Comparison of ENCODE assay signal across 1 cellular context in the genomic region with DNA sequence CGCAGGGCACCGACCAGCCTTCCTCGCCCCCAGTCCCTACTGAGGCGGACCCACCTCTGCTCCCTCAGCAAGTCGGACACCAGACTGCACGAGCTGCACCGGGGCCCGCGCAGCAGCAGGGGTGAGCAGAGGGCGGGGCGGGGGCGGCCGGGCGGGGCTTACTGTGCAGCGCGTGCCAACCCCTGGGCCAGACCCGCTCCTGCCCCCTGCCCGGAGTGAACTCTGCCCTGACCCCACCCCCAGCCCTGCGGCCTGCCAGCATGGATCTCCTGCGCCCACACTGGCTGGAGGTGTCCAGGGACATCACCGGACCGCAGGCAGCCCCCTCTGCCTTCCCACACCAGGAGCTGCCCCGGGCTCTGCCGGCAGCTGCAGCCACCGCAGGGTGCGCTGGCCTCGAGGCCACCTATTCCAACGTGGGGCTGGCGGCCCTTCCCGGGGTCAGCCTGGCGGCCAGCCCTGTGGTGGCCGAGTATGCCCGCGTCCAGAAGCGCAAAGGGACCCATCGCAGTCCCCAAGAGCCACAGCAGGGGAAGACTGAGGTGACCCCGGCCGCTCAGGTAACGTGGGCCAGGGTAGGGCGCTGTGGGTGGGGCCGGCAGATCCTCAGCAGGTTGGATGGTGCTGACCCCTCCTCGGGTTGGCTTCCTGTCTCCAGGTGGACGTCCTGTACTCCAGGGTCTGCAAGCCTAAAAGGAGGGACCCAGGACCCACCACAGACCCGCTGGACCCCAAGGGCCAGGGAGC.
TF ChIP-seq lines count a peak whose summit lies in the region.

No MANE protein-coding gene starts in this region.

TF ChIP-seq in HepG2, 621 proteins besides CTCF, POLR2A, EP300 and RAD21 (continued from another document and continues in another):
- TF ChIP-seq, protein P1, sequence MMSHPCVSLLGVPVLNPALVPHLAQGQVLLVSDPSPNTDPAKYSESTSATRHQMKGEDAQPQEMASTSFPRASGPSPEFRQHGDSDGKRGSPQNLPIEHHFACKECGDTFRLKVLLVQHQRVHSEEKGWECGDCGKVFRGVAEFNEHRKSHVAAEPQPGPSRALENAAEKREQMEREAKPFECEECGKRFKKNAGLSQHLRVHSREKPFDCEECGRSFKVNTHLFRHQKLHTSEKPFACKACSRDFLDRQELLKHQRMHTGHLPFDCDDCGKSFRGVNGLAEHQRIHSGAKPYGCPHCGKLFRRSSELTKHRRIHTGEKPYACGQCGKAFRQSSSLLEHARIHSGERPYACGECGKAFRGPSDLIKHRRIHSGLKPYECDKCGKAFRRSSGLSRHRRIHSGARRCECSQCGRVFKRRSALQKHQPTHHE (CRISPR knock-in tag; IDR thresholded peaks at IDR 0.05; ENCODE audit: borderline replicate concordance) = 0 out of 2 replicates have a peak, but pooled peaks have one; percentile 27
- no peak for TF ChIP-seq ZNF652 (CRISPR knock-in tag; IDR thresholded peaks at IDR 0.05; ENCODE audit: borderline replicate concordance, low read depth)
- peak; percentile 16; the same call in 1 of the 2 replicates for TF ChIP-seq KAT8 (CRISPR knock-in tag; IDR thresholded peaks at IDR 0.05)
- TF ChIP-seq MED8 (CRISPR knock-in tag; IDR thresholded peaks at IDR 0.05; ENCODE audit: insufficient replicate concordance) = peak; percentile 85
- no peak; the same call in 1 of the 2 replicates for TF ChIP-seq ZNF234 (CRISPR knock-in tag; conservative IDR thresholded peaks at IDR 0.05)
- peak; percentile 63 for TF ChIP-seq ZNF616 (CRISPR knock-in tag; IDR thresholded peaks at IDR 0.05; ENCODE audit: low read depth)
- TF ChIP-seq, protein P2, sequence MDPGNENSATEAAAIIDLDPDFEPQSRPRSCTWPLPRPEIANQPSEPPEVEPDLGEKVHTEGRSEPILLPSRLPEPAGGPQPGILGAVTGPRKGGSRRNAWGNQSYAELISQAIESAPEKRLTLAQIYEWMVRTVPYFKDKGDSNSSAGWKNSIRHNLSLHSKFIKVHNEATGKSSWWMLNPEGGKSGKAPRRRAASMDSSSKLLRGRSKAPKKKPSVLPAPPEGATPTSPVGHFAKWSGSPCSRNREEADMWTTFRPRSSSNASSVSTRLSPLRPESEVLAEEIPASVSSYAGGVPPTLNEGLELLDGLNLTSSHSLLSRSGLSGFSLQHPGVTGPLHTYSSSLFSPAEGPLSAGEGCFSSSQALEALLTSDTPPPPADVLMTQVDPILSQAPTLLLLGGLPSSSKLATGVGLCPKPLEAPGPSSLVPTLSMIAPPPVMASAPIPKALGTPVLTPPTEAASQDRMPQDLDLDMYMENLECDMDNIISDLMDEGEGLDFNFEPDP (CRISPR knock-in tag; conservative IDR thresholded peaks at IDR 0.05) = no peak
- peak; percentile 78 for TF ChIP-seq ZNF747 (CRISPR knock-in tag; IDR thresholded peaks at IDR 0.05; ENCODE audit: borderline replicate concordance)
- peak; percentile 84 for TF ChIP-seq TAF15 (IDR thresholded peaks at IDR 0.05; ENCODE audit: low read depth, low read length, poor library complexity, severe bottlenecking)
- no peak for TF ChIP-seq ZNF816 (CRISPR knock-in tag; IDR thresholded peaks at IDR 0.05; ENCODE audit: borderline replicate concordance)
- TF ChIP-seq, protein P3, sequence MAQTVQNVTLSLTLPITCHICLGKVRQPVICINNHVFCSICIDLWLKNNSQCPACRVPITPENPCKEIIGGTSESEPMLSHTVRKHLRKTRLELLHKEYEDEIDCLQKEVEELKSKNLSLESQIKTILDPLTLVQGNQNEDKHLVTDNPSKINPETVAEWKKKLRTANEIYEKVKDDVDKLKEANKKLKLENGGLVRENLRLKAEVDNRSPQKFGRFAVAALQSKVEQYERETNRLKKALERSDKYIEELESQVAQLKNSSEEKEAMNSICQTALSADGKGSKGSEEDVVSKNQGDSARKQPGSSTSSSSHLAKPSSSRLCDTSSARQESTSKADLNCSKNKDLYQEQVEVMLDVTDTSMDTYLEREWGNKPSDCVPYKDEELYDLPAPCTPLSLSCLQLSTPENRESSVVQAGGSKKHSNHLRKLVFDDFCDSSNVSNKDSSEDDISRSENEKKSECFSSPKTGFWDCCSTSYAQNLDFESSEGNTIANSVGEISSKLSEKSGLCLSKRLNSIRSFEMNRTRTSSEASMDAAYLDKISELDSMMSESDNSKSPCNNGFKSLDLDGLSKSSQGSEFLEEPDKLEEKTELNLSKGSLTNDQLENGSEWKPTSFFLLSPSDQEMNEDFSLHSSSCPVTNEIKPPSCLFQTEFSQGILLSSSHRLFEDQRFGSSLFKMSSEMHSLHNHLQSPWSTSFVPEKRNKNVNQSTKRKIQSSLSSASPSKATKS (CRISPR knock-in tag; IDR thresholded peaks at IDR 0.05) = no peak
- 0 out of 2 replicates have a peak, but pooled peaks have one; percentile 55 for TF ChIP-seq HNRNPUL1 (IDR thresholded peaks at IDR 0.05; ENCODE audit: low read depth, low read length)
- peak; percentile 74 for TF ChIP-seq FOXK1 (CRISPR knock-in tag; IDR thresholded peaks at IDR 0.05; ENCODE audit: borderline replicate concordance, low read depth)
- TF ChIP-seq ZNF382 (CRISPR knock-in tag; IDR thresholded peaks at IDR 0.05; ENCODE audit: borderline replicate concordance) = no peak
- TF ChIP-seq, protein P4, sequence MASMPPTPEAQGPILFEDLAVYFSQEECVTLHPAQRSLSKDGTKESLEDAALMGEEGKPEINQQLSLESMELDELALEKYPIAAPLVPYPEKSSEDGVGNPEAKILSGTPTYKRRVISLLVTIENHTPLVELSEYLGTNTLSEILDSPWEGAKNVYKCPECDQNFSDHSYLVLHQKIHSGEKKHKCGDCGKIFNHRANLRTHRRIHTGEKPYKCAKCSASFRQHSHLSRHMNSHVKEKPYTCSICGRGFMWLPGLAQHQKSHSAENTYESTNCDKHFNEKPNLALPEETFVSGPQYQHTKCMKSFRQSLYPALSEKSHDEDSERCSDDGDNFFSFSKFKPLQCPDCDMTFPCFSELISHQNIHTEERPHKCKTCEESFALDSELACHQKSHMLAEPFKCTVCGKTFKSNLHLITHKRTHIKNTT (CRISPR knock-in tag; IDR thresholded peaks at IDR 0.05) = 0 out of 2 replicates have a peak, but pooled peaks have one; percentile 91
- peak; percentile 90 for TF ChIP-seq PHF8 (CRISPR knock-in tag; IDR thresholded peaks at IDR 0.05)
- TF ChIP-seq NR3C1 (CRISPR knock-in tag; IDR thresholded peaks at IDR 0.05) = peak; percentile 89; the same call in 1 of the 2 replicates
- no peak for TF ChIP-seq ZNF850 (CRISPR knock-in tag; conservative IDR thresholded peaks at IDR 0.05)
- TF ChIP-seq GLI4 (CRISPR knock-in tag; IDR thresholded peaks at IDR 0.05; ENCODE audit: borderline replicate concordance) = peak; percentile 86; the same call in 1 of the 2 replicates
- 0 out of 2 replicates have a peak, but pooled peaks have one; percentile 74 for TF ChIP-seq HES4 (CRISPR knock-in tag; IDR thresholded peaks at IDR 0.05; ENCODE audit: borderline replicate concordance)
- TF ChIP-seq AHR (CRISPR knock-in tag; IDR thresholded peaks at IDR 0.05) = peak; percentile 95; the same call in 1 of the 2 replicates
- peak; percentile 63; the same call in 1 of the 2 replicates for TF ChIP-seq KLF12 (CRISPR knock-in tag; IDR thresholded peaks at IDR 0.05; ENCODE audit: borderline replicate concordance)
- TF ChIP-seq, protein P5, sequence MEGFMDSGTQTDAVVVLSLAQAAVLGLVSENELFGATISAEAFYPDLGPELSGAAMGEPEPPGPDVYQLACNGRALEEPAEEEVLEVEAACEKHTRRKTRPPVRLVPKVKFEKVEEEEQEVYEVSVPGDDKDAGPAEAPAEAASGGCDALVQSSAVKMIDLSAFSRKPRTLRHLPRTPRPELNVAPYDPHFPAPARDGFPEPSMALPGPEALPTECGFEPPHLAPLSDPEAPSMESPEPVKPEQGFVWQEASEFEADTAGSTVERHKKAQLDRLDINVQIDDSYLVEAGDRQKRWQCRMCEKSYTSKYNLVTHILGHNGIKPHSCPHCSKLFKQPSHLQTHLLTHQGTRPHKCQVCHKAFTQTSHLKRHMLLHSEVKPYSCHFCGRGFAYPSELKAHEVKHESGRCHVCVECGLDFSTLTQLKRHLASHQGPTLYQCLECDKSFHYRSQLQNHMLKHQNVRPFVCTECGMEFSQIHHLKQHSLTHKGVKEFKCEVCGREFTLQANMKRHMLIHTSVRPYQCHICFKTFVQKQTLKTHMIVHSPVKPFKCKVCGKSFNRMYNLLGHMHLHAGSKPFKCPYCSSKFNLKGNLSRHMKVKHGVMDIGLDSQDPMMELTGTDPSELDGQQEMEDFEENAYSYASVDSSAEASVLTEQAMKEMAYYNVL (CRISPR knock-in tag; IDR thresholded peaks at IDR 0.05; ENCODE audit: borderline replicate concordance) = peak; percentile 48; the same call in 1 of the 2 replicates
- TF ChIP-seq ZFAT (CRISPR knock-in tag; conservative IDR thresholded peaks at IDR 0.05) = 0 out of 2 replicates have a peak, but pooled peaks have one; percentile 64
- TF ChIP-seq, protein P6, sequence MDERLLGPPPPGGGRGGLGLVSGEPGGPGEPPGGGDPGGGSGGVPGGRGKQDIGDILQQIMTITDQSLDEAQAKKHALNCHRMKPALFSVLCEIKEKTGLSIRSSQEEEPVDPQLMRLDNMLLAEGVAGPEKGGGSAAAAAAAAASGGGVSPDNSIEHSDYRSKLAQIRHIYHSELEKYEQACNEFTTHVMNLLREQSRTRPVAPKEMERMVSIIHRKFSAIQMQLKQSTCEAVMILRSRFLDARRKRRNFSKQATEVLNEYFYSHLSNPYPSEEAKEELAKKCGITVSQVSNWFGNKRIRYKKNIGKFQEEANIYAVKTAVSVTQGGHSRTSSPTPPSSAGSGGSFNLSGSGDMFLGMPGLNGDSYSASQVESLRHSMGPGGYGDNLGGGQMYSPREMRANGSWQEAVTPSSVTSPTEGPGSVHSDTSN (CRISPR knock-in tag; IDR thresholded peaks at IDR 0.05) = 0 out of 2 replicates have a peak, but pooled peaks have one; percentile 20
- TF ChIP-seq TRIM24 (CRISPR knock-in tag; IDR thresholded peaks at IDR 0.05) = no peak
- TF ChIP-seq TEAD2 (CRISPR knock-in tag; IDR thresholded peaks at IDR 0.05) = no peak
- peak; percentile 97 for TF ChIP-seq CBX1 (IDR thresholded peaks at IDR 0.05; ENCODE audit: low read depth)
- TF ChIP-seq NFE2 (CRISPR knock-in tag; IDR thresholded peaks at IDR 0.05) = no peak
- 0 out of 2 replicates have a peak, but pooled peaks have one; percentile 7 for TF ChIP-seq EEA1 (CRISPR knock-in tag; IDR thresholded peaks at IDR 0.05; ENCODE audit: borderline replicate concordance)
- TF ChIP-seq KAT7 (CRISPR knock-in tag; IDR thresholded peaks at IDR 0.05; ENCODE audit: borderline replicate concordance) = no peak; the same call in 1 of the 2 replicates
- TF ChIP-seq, protein P7, sequence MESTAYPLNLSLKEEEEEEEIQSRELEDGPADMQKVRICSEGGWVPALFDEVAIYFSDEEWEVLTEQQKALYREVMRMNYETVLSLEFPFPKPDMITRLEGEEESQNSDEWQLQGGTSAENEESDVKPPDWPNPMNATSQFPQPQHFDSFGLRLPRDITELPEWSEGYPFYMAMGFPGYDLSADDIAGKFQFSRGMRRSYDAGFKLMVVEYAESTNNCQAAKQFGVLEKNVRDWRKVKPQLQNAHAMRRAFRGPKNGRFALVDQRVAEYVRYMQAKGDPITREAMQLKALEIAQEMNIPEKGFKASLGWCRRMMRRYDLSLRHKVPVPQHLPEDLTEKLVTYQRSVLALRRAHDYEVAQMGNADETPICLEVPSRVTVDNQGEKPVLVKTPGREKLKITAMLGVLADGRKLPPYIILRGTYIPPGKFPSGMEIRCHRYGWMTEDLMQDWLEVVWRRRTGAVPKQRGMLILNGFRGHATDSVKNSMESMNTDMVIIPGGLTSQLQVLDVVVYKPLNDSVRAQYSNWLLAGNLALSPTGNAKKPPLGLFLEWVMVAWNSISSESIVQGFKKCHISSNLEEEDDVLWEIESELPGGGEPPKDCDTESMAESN (CRISPR knock-in tag; conservative IDR thresholded peaks at IDR 0.05) = peak; percentile 97
- TF ChIP-seq, protein P8, sequence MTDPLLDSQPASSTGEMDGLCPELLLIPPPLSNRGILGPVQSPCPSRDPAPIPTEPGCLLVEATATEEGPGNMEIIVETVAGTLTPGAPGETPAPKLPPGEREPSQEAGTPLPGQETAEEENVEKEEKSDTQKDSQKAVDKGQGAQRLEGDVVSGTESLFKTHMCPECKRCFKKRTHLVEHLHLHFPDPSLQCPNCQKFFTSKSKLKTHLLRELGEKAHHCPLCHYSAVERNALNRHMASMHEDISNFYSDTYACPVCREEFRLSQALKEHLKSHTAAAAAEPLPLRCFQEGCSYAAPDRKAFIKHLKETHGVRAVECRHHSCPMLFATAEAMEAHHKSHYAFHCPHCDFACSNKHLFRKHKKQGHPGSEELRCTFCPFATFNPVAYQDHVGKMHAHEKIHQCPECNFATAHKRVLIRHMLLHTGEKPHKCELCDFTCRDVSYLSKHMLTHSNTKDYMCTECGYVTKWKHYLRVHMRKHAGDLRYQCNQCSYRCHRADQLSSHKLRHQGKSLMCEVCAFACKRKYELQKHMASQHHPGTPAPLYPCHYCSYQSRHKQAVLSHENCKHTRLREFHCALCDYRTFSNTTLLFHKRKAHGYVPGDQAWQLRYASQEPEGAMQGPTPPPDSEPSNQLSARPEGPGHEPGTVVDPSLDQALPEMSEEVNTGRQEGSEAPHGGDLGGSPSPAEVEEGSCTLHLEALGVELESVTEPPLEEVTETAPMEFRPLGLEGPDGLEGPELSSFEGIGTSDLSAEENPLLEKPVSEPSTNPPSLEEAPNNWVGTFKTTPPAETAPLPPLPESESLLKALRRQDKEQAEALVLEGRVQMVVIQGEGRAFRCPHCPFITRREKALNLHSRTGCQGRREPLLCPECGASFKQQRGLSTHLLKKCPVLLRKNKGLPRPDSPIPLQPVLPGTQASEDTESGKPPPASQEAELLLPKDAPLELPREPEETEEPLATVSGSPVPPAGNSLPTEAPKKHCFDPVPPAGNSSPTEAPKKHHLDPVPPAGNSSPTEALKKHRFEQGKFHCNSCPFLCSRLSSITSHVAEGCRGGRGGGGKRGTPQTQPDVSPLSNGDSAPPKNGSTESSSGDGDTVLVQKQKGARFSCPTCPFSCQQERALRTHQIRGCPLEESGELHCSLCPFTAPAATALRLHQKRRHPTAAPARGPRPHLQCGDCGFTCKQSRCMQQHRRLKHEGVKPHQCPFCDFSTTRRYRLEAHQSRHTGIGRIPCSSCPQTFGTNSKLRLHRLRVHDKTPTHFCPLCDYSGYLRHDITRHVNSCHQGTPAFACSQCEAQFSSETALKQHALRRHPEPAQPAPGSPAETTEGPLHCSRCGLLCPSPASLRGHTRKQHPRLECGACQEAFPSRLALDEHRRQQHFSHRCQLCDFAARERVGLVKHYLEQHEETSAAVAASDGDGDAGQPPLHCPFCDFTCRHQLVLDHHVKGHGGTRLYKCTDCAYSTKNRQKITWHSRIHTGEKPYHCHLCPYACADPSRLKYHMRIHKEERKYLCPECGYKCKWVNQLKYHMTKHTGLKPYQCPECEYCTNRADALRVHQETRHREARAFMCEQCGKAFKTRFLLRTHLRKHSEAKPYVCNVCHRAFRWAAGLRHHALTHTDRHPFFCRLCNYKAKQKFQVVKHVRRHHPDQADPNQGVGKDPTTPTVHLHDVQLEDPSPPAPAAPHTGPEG (CRISPR knock-in tag; IDR thresholded peaks at IDR 0.05) = peak; percentile 60; the same call in 1 of the 2 replicates
- TF ChIP-seq RFXAP (CRISPR knock-in tag; IDR thresholded peaks at IDR 0.05; ENCODE audit: borderline replicate concordance) = peak; percentile 61
- no peak for TF ChIP-seq ZNF430 (CRISPR knock-in tag; IDR thresholded peaks at IDR 0.05)
- TF ChIP-seq, protein P9, sequence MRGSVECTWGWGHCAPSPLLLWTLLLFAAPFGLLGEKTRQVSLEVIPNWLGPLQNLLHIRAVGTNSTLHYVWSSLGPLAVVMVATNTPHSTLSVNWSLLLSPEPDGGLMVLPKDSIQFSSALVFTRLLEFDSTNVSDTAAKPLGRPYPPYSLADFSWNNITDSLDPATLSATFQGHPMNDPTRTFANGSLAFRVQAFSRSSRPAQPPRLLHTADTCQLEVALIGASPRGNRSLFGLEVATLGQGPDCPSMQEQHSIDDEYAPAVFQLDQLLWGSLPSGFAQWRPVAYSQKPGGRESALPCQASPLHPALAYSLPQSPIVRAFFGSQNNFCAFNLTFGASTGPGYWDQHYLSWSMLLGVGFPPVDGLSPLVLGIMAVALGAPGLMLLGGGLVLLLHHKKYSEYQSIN (CRISPR knock-in tag; IDR thresholded peaks at IDR 0.05; ENCODE audit: borderline replicate concordance) = no peak
- no peak for TF ChIP-seq RFX3 (CRISPR knock-in tag; IDR thresholded peaks at IDR 0.05)
- no peak; the same call in 1 of the 2 replicates for TF ChIP-seq MYNN (CRISPR knock-in tag; IDR thresholded peaks at IDR 0.05; ENCODE audit: low read depth)
